ENCODE assay signal across 8 cellular contexts in the genomic region with DNA sequence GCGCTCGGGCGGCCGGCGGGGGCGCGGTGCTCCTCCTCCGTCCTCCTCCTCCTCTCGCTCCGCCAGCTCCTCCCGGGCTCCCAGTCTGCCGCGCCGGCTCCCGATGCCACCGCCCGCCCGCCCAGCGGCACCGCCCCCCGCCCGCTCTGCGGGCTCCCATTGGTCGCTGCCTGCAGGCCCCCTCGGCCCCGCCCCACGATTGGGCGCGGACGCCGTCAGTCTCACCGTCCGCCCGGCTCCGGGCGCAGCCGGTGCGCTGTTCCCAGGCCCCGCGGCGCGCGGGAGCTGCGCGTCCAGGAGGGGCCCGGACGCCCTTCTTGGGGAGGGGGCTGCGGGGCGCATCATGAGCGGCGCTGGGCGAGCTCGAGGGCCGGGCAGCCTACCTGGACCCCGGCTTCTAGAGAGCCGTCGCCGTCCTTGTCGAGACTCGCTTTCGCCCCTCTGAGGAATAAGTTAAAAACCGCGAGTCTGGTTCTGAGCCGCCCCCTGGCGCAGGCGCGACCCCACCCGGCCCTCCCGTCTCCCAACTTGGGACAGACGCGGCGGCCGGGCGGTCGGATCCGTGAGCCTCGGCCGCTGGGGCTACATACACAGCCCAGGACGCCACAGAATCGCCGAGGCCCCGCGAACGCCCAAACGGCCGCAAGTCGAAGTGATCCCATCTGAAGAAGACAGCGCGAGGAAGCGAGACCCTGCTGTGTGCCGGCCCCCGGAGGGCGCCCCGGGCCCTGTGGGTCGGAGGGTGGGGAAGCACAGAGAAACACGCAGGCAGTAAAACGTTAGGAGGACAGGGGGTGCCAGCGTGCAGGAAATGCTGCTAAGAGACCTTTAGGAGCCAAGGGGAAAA. TPM values are rescaled to one million over a fixed set of nuclear protein-coding genes. Genes with fewer than 3 reads are reported as not detected.
DNase-seq lines count a peak whose midpoint lies in the region; ATAC-seq and TF ChIP-seq lines count a peak whose summit lies in the region.

A gene with protein sequence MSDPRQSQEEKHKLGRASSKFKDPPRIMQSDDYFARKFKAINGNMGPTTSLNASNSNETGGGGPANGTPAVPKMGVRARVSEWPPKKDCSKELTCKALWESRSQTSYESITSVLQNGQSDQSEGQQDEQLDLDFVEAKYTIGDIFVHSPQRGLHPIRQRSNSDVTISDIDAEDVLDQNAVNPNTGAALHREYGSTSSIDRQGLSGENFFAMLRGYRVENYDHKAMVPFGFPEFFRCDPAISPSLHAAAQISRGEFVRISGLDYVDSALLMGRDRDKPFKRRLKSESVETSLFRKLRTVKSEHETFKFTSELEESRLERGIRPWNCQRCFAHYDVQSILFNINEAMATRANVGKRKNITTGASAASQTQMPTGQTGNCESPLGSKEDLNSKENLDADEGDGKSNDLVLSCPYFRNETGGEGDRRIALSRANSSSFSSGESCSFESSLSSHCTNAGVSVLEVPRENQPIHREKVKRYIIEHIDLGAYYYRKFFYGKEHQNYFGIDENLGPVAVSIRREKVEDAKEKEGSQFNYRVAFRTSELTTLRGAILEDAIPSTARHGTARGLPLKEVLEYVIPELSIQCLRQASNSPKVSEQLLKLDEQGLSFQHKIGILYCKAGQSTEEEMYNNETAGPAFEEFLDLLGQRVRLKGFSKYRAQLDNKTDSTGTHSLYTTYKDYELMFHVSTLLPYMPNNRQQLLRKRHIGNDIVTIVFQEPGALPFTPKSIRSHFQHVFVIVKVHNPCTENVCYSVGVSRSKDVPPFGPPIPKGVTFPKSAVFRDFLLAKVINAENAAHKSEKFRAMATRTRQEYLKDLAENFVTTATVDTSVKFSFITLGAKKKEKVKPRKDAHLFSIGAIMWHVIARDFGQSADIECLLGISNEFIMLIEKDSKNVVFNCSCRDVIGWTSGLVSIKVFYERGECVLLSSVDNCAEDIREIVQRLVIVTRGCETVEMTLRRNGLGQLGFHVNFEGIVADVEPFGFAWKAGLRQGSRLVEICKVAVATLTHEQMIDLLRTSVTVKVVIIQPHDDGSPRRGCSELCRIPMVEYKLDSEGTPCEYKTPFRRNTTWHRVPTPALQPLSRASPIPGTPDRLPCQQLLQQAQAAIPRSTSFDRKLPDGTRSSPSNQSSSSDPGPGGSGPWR (N-terminal part only) (minus strand): TSS at position 87 of the 847 bp plus-strand sequence. CDS start 114,794 bp downstream, outside the sequence.

- H3K36me3 ChIP-seq in BE2C: no peaks in the 10 kb centered on the region

- H3K4me3 ChIP-seq in BE2C (ENCODE audit: low read depth, low read length): peak within 1 kb of the TSS; percentile 79

- peak; percentile 80 for TF ChIP-seq CTCF in BE2C (IDR thresholded peaks at IDR 0.05; ENCODE audit: low read depth, low read length)
- peak; percentile 44 for TF ChIP-seq CTCF in activated CD8-positive, alpha-beta T cell treated with anti-CD3 and anti-CD28 coated beads for 36 hours (IDR thresholded peaks at IDR 0.05)

- no peak within 1 kb of the TSS for H3K27ac Mint-ChIP-seq in activated CD8-positive, alpha-beta T cell treated with anti-CD3 and anti-CD28 coated beads for 36 hours

- POLR2A ChIA-PET in activated CD8-positive, alpha-beta T cell treated with anti-CD3 and anti-CD28 coated beads for 36 hours (lab: Charles Lee): no interaction called here

- H3K9me3 Mint-ChIP-seq in activated CD8-positive, alpha-beta T cell treated with anti-CD3 and anti-CD28 coated beads for 36 hours: no peaks in the 10 kb centered on the region

- H3K4me1 ChIP-seq in BE2C: peaks cover 4% of the 10 kb centered on the region; the same call in 1 of the 2 replicates

- H3K9me3 ChIP-seq in BE2C: no peaks in the 10 kb centered on the region

- no peaks in the 10 kb centered on the region for H3K36me3 Mint-ChIP-seq in activated CD8-positive, alpha-beta T cell treated with anti-CD3 and anti-CD28 coated beads for 36 hours (ENCODE audit: low read depth)

- ATAC-seq in GM19351 (IDR thresholded peaks at IDR 0.05; ENCODE audit: unreplicated experiment) (peak; percentile 98), HG03469 (IDR thresholded peaks at IDR 0.05; ENCODE audit: unreplicated experiment) (peak; percentile 92)
- ATAC-seq in activated CD8-positive, alpha-beta T cell treated with anti-CD3 and anti-CD28 coated beads for 36 hours: peak; percentile 98

- peak within 1 kb of the TSS; percentile 76 for H3K4me3 Mint-ChIP-seq in activated CD8-positive, alpha-beta T cell treated with anti-CD3 and anti-CD28 coated beads for 36 hours

- no peaks in the 10 kb centered on the region for H3K27me3 ChIP-seq in BE2C

- CTCF ChIA-PET in activated CD8-positive, alpha-beta T cell treated with anti-CD3 and anti-CD28 coated beads for 36 hours (lab: Charles Lee): interaction anchor here (2.3 kb wide), 1 partner anchor 9 kb away, joined by 6 read pairs; no protein-coding TSS in a partner anchor

- H3K4me1 Mint-ChIP-seq in activated CD8-positive, alpha-beta T cell treated with anti-CD3 and anti-CD28 coated beads for 36 hours (ENCODE audit: low read depth): peaks cover 25% of the 10 kb centered on the region

- H3K27me3 Mint-ChIP-seq in activated CD8-positive, alpha-beta T cell treated with anti-CD3 and anti-CD28 coated beads for 36 hours: peaks cover 29% of the 10 kb centered on the region

- DNase-seq in BE2C: peak; percentile 96
- peak; percentile 81 to 91 for DNase-seq in NCI-H526 (lab: John Stamatoyannopoulos, UW)
- DNase-seq in activated CD8-positive, alpha-beta T cell treated with anti-CD3 and anti-CD28 coated beads for 36 hours: peak; percentile 83
- DNase-seq in effector CD4-positive, alpha-beta T cell: peak; percentile 73
- DNase-seq in lung microvascular endothelial cell (ENCODE audit: low read depth in 2 of 2): peak; percentile 94
- DNase-seq in stimulated activated CD4-positive, alpha-beta T cell treated with anti-CD3 and anti-CD28 coated beads, TNF-alpha, amount 100 ng/mL, for 24 hours (ENCODE audit: low read depth in 3 of 3): peak; percentile 74 to 84 (median 78)

- intact Hi-C loops in activated CD8-positive, alpha-beta T cell treated with anti-CD3 and anti-CD28 coated beads for 36 hours (cut with micrococcal nuclease): loop anchor here (10.0 kb wide), 1 partner anchor 325 kb away; a partner anchor contains a TSS

RNA-seq across cellular contexts. Expression of the gene that starts here (rescaled TPM):
- 17.0 TPM for polyA plus RNA-seq in BE2C (2012; ENCODE audit: insufficient read depth, insufficient read length, low read depth)
- total RNA-seq in activated CD8-positive, alpha-beta T cell treated with anti-CD3 and anti-CD28 coated beads for 36 hours: 1 to 10 TPM; 1.7 TPM
- total RNA-seq in lung microvascular endothelial cell: 3.0 and 7.2 TPM in 2 replicates

Comparison
In these comparisons a context has a peak if more than half of its experiments do, and no peak if none do; other contexts are left out.
1. Peak in every context shown above with its lines: DNase-seq, ATAC-seq and H3K4me3 ChIP-seq.